In genomic region chr16:4333308-4333638, GRCh38 we compare ENCODE assay signal across 2 cellular contexts.
TF ChIP-seq lines count a peak whose summit lies in the region.

No MANE protein-coding gene starts in this region.

TF ChIP-seq in A549, 52 proteins besides CTCF, POLR2A, EP300 and RAD21:
- TF ChIP-seq RFX5 (IDR thresholded peaks at IDR 0.05): 0 out of 2 replicates have a peak, but pooled peaks have one; percentile 16
- TF ChIP-seq ZC3H11A (IDR thresholded peaks at IDR 0.05): no peak

TF ChIP-seq in IMR-90, 13 proteins besides CTCF, POLR2A, EP300 and RAD21:
- TF ChIP-seq RFX5 (IDR thresholded peaks at IDR 0.05; ENCODE audit: low read depth, low read length) (no peak), CHD1 (IDR thresholded peaks at IDR 0.05; ENCODE audit: low read depth, low read length) (no peak), NFE2L2 (IDR thresholded peaks at IDR 0.05; ENCODE audit: low read depth, low read length) (no peak), RCOR1 (IDR thresholded peaks at IDR 0.05; ENCODE audit: insufficient replicate concordance, low read length) (no peak), MXI1 (IDR thresholded peaks at IDR 0.05; ENCODE audit: borderline replicate concordance, low read depth, low read length) (no peak), ELK1 (IDR thresholded peaks at IDR 0.05; ENCODE audit: borderline replicate concordance, low read depth, low read length) (no peak), BHLHE40 (IDR thresholded peaks at IDR 0.05; ENCODE audit: low read depth, low read length) (no peak), CEBPB (IDR thresholded peaks at IDR 0.05; ENCODE audit: low read depth, low read length) (no peak), MAFK (IDR thresholded peaks at IDR 0.05; ENCODE audit: low read depth, low read length) (no peak)
